ENCODE assay signal across 8 cellular contexts in genomic region chr5:474826-475661, GRCh38. TPM values are rescaled to one million over a fixed set of nuclear protein-coding genes. Genes with fewer than 3 reads are reported as not detected.
DNase-seq lines count a peak whose midpoint lies in the region; ATAC-seq and TF ChIP-seq lines count a peak whose summit lies in the region.

No MANE protein-coding gene starts in this region.

- ATAC-seq in HG02571 (IDR thresholded peaks at IDR 0.05; ENCODE audit: unreplicated experiment): no peak

- H3K36me3 ChIP-seq in esophagus squamous epithelium (peaks cover 0 to 13% (median 0%) of the 10 kb centered on the region in 3 donors), parathyroid adenoma (ENCODE audit: control insufficient read depth, insufficient read depth, low read length) (no peaks in the 10 kb centered on the region)

- H3K27ac ChIP-seq in esophagus squamous epithelium: peak overlapping the region in 3 of 4 donors; percentile 44 to 90 (median 61)
- H3K27ac ChIP-seq in parathyroid adenoma: no peak overlapping the region

- WGBS in esophagus squamous epithelium, 2 donors: 10 to 12% methylated on average over 13 to 26 of the region's 50 CpGs

- no peak overlapping the region for H3K9ac ChIP-seq in parathyroid adenoma

- no peak overlapping the region for H3K4me2 ChIP-seq in parathyroid adenoma (ENCODE audit: low read length)

- H3K4me1 ChIP-seq in esophagus squamous epithelium (peaks cover 32 to 56% (median 36%) of the 10 kb centered on the region in 3 donors), parathyroid adenoma (peaks cover 4% of the 10 kb centered on the region)

- H3K27me3 ChIP-seq in esophagus squamous epithelium (peaks cover 0 to 52% (median 8%) of the 10 kb centered on the region in 4 donors), parathyroid adenoma (ENCODE audit: control insufficient read depth, insufficient read depth, low read length) (no peaks in the 10 kb centered on the region)

- DNase-seq in GM12864 (ENCODE audit: low read depth) (no peak), RPMI8226 (peak; percentile 31), esophagus squamous epithelium (lab: John Stamatoyannopoulos, UW) (no peak), erythroblast (lab: John Stamatoyannopoulos, UW) (no peak), midbrain (lab: John Stamatoyannopoulos, UW) (no peak), OCI-M2 (lab: John Stamatoyannopoulos, UW; ENCODE audit: unreplicated experiment) (no peak)

- no peaks in the 10 kb centered on the region for H3K79me2 ChIP-seq in parathyroid adenoma

- H3K9me3 ChIP-seq in esophagus squamous epithelium: no peaks in the 10 kb centered on the region
- no peaks in the 10 kb centered on the region for H3K9me3 ChIP-seq in parathyroid adenoma (ENCODE audit: control insufficient read depth, low read length)

- H2AFZ ChIP-seq in parathyroid adenoma: peak overlapping the region; percentile 42

- intact Hi-C loops in esophagus squamous epithelium (cut with DNase I): no loop called here

- TF ChIP-seq CTCF in GM12864 (IDR thresholded peaks at IDR 0.05; ENCODE audit: low read depth, low read length, missing control alignments) (no peak), esophagus squamous epithelium (IDR thresholded peaks at IDR 0.05) (no peak), parathyroid adenoma (IDR thresholded peaks at IDR 0.05) (no peak)

- TF ChIP-seq POLR2A in esophagus squamous epithelium (IDR thresholded peaks at IDR 0.05): no peak
- TF ChIP-seq POLR2A in erythroblast (IDR thresholded peaks at IDR 0.05; ENCODE audit: low read length): no peak

- H3K4me3 ChIP-seq in GM12864 (ENCODE audit: low read depth, low read length): peak overlapping the region; percentile 53
- peak overlapping the region; percentile 33 to 98 (median 74) for H3K4me3 ChIP-seq in esophagus squamous epithelium
- H3K4me3 ChIP-seq in parathyroid adenoma (ENCODE audit: low read depth, low read length): peak overlapping the region; percentile 0

RNA-seq across cellular contexts. Expression of gene EXOC3, which starts 32.1 kb away (rescaled TPM):
- 10 to 100 TPM; 39.1 to 54.6 (median 42.8) TPM for total RNA-seq in esophagus squamous epithelium

RNA-seq across cellular contexts. Expression of gene SLC9A3, which starts 49.2 kb away (rescaled TPM):
- total RNA-seq in esophagus squamous epithelium: 1 to 10 TPM; 2.4 to 3.8 (median 3.5) TPM

Comparison
In these comparisons a context has a peak if more than half of its experiments do, and no peak if none do; other contexts are left out.
1. H3K4me3 ChIP-seq: peak in every context shown above with its lines; median percentile 74 in esophagus squamous epithelium; 53 in GM12864; 0 in parathyroid adenoma.